ENCODE assay signal across 2 cellular contexts in the genomic region with DNA sequence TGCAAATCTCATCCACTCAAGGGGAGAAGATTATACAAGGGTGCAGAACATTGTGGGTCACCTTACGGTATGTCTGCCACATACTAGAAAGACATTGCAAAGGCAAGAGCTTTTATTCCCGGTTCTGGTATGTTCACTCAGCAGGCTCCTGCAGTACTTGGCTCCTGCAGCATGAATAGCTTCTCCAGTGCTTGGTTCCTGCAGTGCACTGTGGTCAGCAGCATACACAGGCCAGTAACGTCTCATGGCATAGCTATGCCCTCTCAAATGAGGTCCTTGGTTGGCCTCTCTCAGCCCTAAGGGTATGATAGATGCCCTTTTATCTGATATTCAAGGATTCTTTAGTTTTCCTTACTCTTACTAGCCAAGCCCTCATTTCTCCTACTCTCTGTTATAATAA.
TF ChIP-seq lines count a peak whose summit lies in the region.

No MANE protein-coding gene starts in this region.

TF ChIP-seq in SK-N-SH treated with all-trans-retinoic acid at 6 μM for 48 hours, 23 proteins besides CTCF, POLR2A, EP300 and RAD21:
- TF ChIP-seq CSRNP3 (CRISPR knock-in tag; IDR thresholded peaks at IDR 0.05) (no peak), TOX (CRISPR knock-in tag; IDR thresholded peaks at IDR 0.05; ENCODE audit: borderline replicate concordance) (no peak), GLIS3 (CRISPR knock-in tag; IDR thresholded peaks at IDR 0.05) (no peak), ESRRG (CRISPR knock-in tag; IDR thresholded peaks at IDR 0.05) (no peak), PPARA (CRISPR knock-in tag; IDR thresholded peaks at IDR 0.05; ENCODE audit: borderline replicate concordance) (no peak), ZFP3 (CRISPR knock-in tag; IDR thresholded peaks at IDR 0.05) (no peak), ZFP30 (CRISPR knock-in tag; IDR thresholded peaks at IDR 0.05) (no peak), ZC3H10 (CRISPR knock-in tag; IDR thresholded peaks at IDR 0.05) (no peak), CSDC2 (CRISPR knock-in tag; IDR thresholded peaks at IDR 0.05) (no peak), ZNF565 (CRISPR knock-in tag; conservative IDR thresholded peaks at IDR 0.05; ENCODE audit: low read depth) (no peak), ZNF8 (CRISPR knock-in tag; IDR thresholded peaks at IDR 0.05) (no peak), ARNTL (CRISPR knock-in tag; IDR thresholded peaks at IDR 0.05; ENCODE audit: borderline replicate concordance, low read depth) (no peak), ZNF70 (CRISPR knock-in tag; IDR thresholded peaks at IDR 0.05) (no peak), POU6F1 (CRISPR knock-in tag; IDR thresholded peaks at IDR 0.05; ENCODE audit: borderline replicate concordance, low read depth) (no peak), SNAI2 (CRISPR knock-in tag; IDR thresholded peaks at IDR 0.05) (no peak)
- TF ChIP-seq, protein P1, sequence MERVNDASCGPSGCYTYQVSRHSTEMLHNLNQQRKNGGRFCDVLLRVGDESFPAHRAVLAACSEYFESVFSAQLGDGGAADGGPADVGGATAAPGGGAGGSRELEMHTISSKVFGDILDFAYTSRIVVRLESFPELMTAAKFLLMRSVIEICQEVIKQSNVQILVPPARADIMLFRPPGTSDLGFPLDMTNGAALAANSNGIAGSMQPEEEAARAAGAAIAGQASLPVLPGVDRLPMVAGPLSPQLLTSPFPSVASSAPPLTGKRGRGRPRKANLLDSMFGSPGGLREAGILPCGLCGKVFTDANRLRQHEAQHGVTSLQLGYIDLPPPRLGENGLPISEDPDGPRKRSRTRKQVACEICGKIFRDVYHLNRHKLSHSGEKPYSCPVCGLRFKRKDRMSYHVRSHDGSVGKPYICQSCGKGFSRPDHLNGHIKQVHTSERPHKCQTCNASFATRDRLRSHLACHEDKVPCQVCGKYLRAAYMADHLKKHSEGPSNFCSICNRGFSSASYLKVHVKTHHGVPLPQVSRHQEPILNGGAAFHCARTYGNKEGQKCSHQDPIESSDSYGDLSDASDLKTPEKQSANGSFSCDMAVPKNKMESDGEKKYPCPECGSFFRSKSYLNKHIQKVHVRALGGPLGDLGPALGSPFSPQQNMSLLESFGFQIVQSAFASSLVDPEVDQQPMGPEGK (CRISPR knock-in tag; IDR thresholded peaks at IDR 0.05; ENCODE audit: borderline replicate concordance) = no peak
- TF ChIP-seq, protein P2, sequence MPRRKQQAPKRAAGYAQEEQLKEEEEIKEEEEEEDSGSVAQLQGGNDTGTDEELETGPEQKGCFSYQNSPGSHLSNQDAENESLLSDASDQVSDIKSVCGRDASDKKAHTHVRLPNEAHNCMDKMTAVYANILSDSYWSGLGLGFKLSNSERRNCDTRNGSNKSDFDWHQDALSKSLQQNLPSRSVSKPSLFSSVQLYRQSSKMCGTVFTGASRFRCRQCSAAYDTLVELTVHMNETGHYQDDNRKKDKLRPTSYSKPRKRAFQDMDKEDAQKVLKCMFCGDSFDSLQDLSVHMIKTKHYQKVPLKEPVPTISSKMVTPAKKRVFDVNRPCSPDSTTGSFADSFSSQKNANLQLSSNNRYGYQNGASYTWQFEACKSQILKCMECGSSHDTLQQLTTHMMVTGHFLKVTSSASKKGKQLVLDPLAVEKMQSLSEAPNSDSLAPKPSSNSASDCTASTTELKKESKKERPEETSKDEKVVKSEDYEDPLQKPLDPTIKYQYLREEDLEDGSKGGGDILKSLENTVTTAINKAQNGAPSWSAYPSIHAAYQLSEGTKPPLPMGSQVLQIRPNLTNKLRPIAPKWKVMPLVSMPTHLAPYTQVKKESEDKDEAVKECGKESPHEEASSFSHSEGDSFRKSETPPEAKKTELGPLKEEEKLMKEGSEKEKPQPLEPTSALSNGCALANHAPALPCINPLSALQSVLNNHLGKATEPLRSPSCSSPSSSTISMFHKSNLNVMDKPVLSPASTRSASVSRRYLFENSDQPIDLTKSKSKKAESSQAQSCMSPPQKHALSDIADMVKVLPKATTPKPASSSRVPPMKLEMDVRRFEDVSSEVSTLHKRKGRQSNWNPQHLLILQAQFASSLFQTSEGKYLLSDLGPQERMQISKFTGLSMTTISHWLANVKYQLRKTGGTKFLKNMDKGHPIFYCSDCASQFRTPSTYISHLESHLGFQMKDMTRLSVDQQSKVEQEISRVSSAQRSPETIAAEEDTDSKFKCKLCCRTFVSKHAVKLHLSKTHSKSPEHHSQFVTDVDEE (CRISPR knock-in tag; IDR thresholded peaks at IDR 0.05) = no peak

TF ChIP-seq in SK-N-SH, 30 proteins besides CTCF, POLR2A, EP300 and RAD21 (continued from another document):
- no peak for TF ChIP-seq REST (IDR thresholded peaks at IDR 0.05; ENCODE audit: low read depth, low read length)
- no peak for TF ChIP-seq MAX (IDR thresholded peaks at IDR 0.05; ENCODE audit: low read depth)
- no peak for TF ChIP-seq RXRA (IDR thresholded peaks at IDR 0.05; ENCODE audit: borderline replicate concordance, low read depth)
- no peak for TF ChIP-seq CHD2 (IDR thresholded peaks at IDR 0.05; ENCODE audit: low read length, partially characterized antibody)
